ENCODE assay signal across 2 cellular contexts in genomic region chr17:38572665-38573365, GRCh38.
A peak's percentile ranks its signal among the peaks of the same experiment; 100 is the strongest.
TF ChIP-seq lines count a peak whose summit lies in the region.

No MANE protein-coding gene starts in this region.

TF ChIP-seq in IMR-90, 13 proteins besides CTCF, POLR2A, EP300 and RAD21:
- no peak for TF ChIP-seq BHLHE40 (IDR thresholded peaks at IDR 0.05; ENCODE audit: low read depth, low read length)
TF ChIP-seq in IMR-90: peak in this region for 0.

TF ChIP-seq in HepG2, 621 proteins besides CTCF, POLR2A, EP300 and RAD21 (continues in another document):
- no peak for TF ChIP-seq TFAP4 (IDR thresholded peaks at IDR 0.05; ENCODE audit: borderline replicate concordance, low read depth)
- no peak for TF ChIP-seq RFXANK (CRISPR knock-in tag; IDR thresholded peaks at IDR 0.05)
- no peak for TF ChIP-seq HDAC2 (CRISPR knock-in tag; IDR thresholded peaks at IDR 0.05)
- no peak for TF ChIP-seq SIN3B (IDR thresholded peaks at IDR 0.05; ENCODE audit: low read length)
- no peak for TF ChIP-seq ZNF782 (CRISPR knock-in tag; IDR thresholded peaks at IDR 0.05; ENCODE audit: borderline replicate concordance)
- TF ChIP-seq KDM5B (CRISPR knock-in tag; IDR thresholded peaks at IDR 0.05; ENCODE audit: borderline replicate concordance) = no peak
- no peak for TF ChIP-seq SYNCRIP (IDR thresholded peaks at IDR 0.05; ENCODE audit: insufficient read depth, low read depth, low read length)
- no peak for TF ChIP-seq ZFP82 (CRISPR knock-in tag; IDR thresholded peaks at IDR 0.05; ENCODE audit: borderline replicate concordance)
- no peak for TF ChIP-seq RFXAP (CRISPR knock-in tag; IDR thresholded peaks at IDR 0.05; ENCODE audit: borderline replicate concordance)
- no peak for TF ChIP-seq TOE1 (CRISPR knock-in tag; IDR thresholded peaks at IDR 0.05)
- TF ChIP-seq RXRB (CRISPR knock-in tag; IDR thresholded peaks at IDR 0.05; ENCODE audit: borderline replicate concordance) = no peak
- no peak for TF ChIP-seq ADNP (CRISPR knock-in tag; IDR thresholded peaks at IDR 0.05)
- no peak for TF ChIP-seq DZIP1 (CRISPR knock-in tag; IDR thresholded peaks at IDR 0.05)
- no peak for TF ChIP-seq CCAR2 (optimal IDR thresholded peaks at IDR 0.05; ENCODE audit: low read depth, low read length)
- TF ChIP-seq SIX4 (CRISPR knock-in tag; IDR thresholded peaks at IDR 0.05) = no peak
- TF ChIP-seq EZH2 (conservative IDR thresholded peaks at IDR 0.05; ENCODE audit: low read depth, low read length) = peak; percentile 95
- TF ChIP-seq ZNF124 (CRISPR knock-in tag; IDR thresholded peaks at IDR 0.05) = no peak
- TF ChIP-seq ELF3 (CRISPR knock-in tag; IDR thresholded peaks at IDR 0.05) = no peak
- no peak for TF ChIP-seq RFX3 (CRISPR knock-in tag; IDR thresholded peaks at IDR 0.05)
- no peak for TF ChIP-seq ZKSCAN1 (IDR thresholded peaks at IDR 0.05; ENCODE audit: low read length)
- TF ChIP-seq PLSCR1 (CRISPR knock-in tag; IDR thresholded peaks at IDR 0.05; ENCODE audit: borderline replicate concordance) = no peak
- TF ChIP-seq FOXK2 (IDR thresholded peaks at IDR 0.05) = no peak
- TF ChIP-seq RFX1 (IDR thresholded peaks at IDR 0.05) = peak; percentile 35; the same call in 1 of the 2 replicates
- TF ChIP-seq ZNF263 (CRISPR knock-in tag; IDR thresholded peaks at IDR 0.05) = no peak
- no peak for TF ChIP-seq ZBTB10 (CRISPR knock-in tag; IDR thresholded peaks at IDR 0.05; ENCODE audit: borderline replicate concordance)
- no peak for TF ChIP-seq NFKB2 (CRISPR knock-in tag; IDR thresholded peaks at IDR 0.05; ENCODE audit: borderline replicate concordance)
- no peak for TF ChIP-seq ZKSCAN5 (CRISPR knock-in tag; IDR thresholded peaks at IDR 0.05)
- no peak for TF ChIP-seq ESRRA (CRISPR knock-in tag; IDR thresholded peaks at IDR 0.05; ENCODE audit: low read depth)
- TF ChIP-seq TEF (CRISPR knock-in tag; IDR thresholded peaks at IDR 0.05) = no peak
- TF ChIP-seq NFATC3 (CRISPR knock-in tag; IDR thresholded peaks at IDR 0.05) = no peak
- TF ChIP-seq ZBTB7B (CRISPR knock-in tag; IDR thresholded peaks at IDR 0.05) = no peak
- no peak for TF ChIP-seq ARID2 (CRISPR knock-in tag; IDR thresholded peaks at IDR 0.05; ENCODE audit: borderline replicate concordance)
- TF ChIP-seq HMGA1 (CRISPR knock-in tag; conservative IDR thresholded peaks at IDR 0.05) = no peak
- peak; percentile 12; the same call in 1 of the 3 replicates for TF ChIP-seq MXI1 (IDR thresholded peaks at IDR 0.05; ENCODE audit: borderline replicate concordance, low read depth, low read length)
- no peak for TF ChIP-seq RELA (CRISPR knock-in tag; IDR thresholded peaks at IDR 0.05)
- TF ChIP-seq PHB2 (IDR thresholded peaks at IDR 0.05; ENCODE audit: partially characterized antibody) = no peak
- no peak for TF ChIP-seq ZNF33A (CRISPR knock-in tag; IDR thresholded peaks at IDR 0.05; ENCODE audit: borderline replicate concordance)
- no peak for TF ChIP-seq RXRA (CRISPR knock-in tag; IDR thresholded peaks at IDR 0.05)
- no peak for TF ChIP-seq ZBTB42 (CRISPR knock-in tag; IDR thresholded peaks at IDR 0.05)
- no peak for TF ChIP-seq KLF9 (CRISPR knock-in tag; IDR thresholded peaks at IDR 0.05; ENCODE audit: low read depth)
- no peak for TF ChIP-seq ZNF414 (CRISPR knock-in tag; IDR thresholded peaks at IDR 0.05)
- no peak for TF ChIP-seq ZFP36L1 (CRISPR knock-in tag; IDR thresholded peaks at IDR 0.05)
- no peak for TF ChIP-seq ZNF318 (CRISPR knock-in tag; IDR thresholded peaks at IDR 0.05)
- no peak for TF ChIP-seq GATAD1 (CRISPR knock-in tag; IDR thresholded peaks at IDR 0.05)
- TF ChIP-seq HOXA5 (CRISPR knock-in tag; IDR thresholded peaks at IDR 0.05) = no peak
- no peak for TF ChIP-seq GFI1 (CRISPR knock-in tag; IDR thresholded peaks at IDR 0.05; ENCODE audit: borderline replicate concordance)
- TF ChIP-seq ZNF720 (CRISPR knock-in tag; IDR thresholded peaks at IDR 0.05) = no peak
- TF ChIP-seq KLF6 (CRISPR knock-in tag; IDR thresholded peaks at IDR 0.05) = no peak
- no peak for TF ChIP-seq CEBPZ (IDR thresholded peaks at IDR 0.05; ENCODE audit: low read length)
- TF ChIP-seq ZMYM3 (CRISPR knock-in tag; IDR thresholded peaks at IDR 0.05) = peak; percentile 65
- TF ChIP-seq ZNF768 (CRISPR knock-in tag; IDR thresholded peaks at IDR 0.05) = peak; percentile 69
